22 cellular contexts compared by ENCODE assay signal in genomic region chr15:47620960-47621681, GRCh38.
DNase-seq lines count a peak whose midpoint lies in the region; ATAC-seq and TF ChIP-seq lines count a peak whose summit lies in the region.
"Had no signal": no experiment of that assay in that cellular context is flagged by ENCODE, and none has a peak within 500 bp of the region (broad histone marks: within the 10 kb centered on the region; RNA-seq: fewer than 3 reads in every experiment).

No MANE protein-coding gene starts in this region.

- peak; percentile 86 for DNase-seq in DMS53 (lab: John Stamatoyannopoulos, UW)
- DNase-seq in LHCN-M2 (ENCODE audit: low read depth) = peak; percentile 0
- DNase-seq in choroid plexus epithelial cell (ENCODE audit: low read depth) = peak; percentile 10
- DNase-seq in left colon = no peak
- DNase-seq in activated CD4-positive, alpha-beta T cell treated with anti-CD3 and anti-CD28 coated beads for 4 hours = no peak
- DNase-seq in heart right ventricle = no peak
- DNase-seq: activated B cell treated with CpG ODN at 0.5 μM for 24 hours; activated CD4-positive, alpha-beta T cell treated with anti-CD3 and anti-CD28 coated beads, Interleukin-2, amount 50 U/mL, for 48 hours; activated gamma-delta T cell; H7; head of caudate nucleus; left ventricle myocardium superior; NCI-H1694 treated with DMSO at 0.1 percent for 48 hours; NCI-H82; sigmoid colon had no signal

- TF ChIP-seq CTCF in choroid plexus epithelial cell (conservative IDR thresholded peaks at IDR 0.05; ENCODE audit: low read depth, low read length) (no peak), heart right ventricle (IDR thresholded peaks at IDR 0.05) (no peak)

- ATAC-seq in left colon = peak; percentile 68
- ATAC-seq in HG02973 (IDR thresholded peaks at IDR 0.05; ENCODE audit: unreplicated experiment) = no peak
- ATAC-seq in HG03520 (IDR thresholded peaks at IDR 0.05; ENCODE audit: unreplicated experiment) = no peak
- ATAC-seq in heart right ventricle = no peak
- ATAC-seq: K562, left ventricle myocardium superior had no signal

- intact Hi-C loops in left colon (cut with DNase I, micrococcal nuclease) = no loop called here
- intact Hi-C loops in heart right ventricle (cut with DNase I) = no loop called here

- WGBS in heart right ventricle, 2 donors = 80 to 88% methylated on average over 7 of the region's 7 CpGs

- H3K27me3 ChIP-seq in heart right ventricle = peaks cover 0 to 20% (median 5%) of the 10 kb centered on the region in 7 donors
- H3K27me3 ChIP-seq: sigmoid colon, vagina had no signal

- H3K9me3 ChIP-seq in heart right ventricle = no peaks in the 10 kb centered on the region
- H3K9me3 ChIP-seq: sigmoid colon, vagina had no signal

- H3K4me1 ChIP-seq in heart right ventricle = no peaks in the 10 kb centered on the region
- H3K4me1 ChIP-seq: sigmoid colon, vagina had no signal

- H3K36me3 ChIP-seq in heart right ventricle = no peaks in the 10 kb centered on the region
- H3K36me3 ChIP-seq: sigmoid colon, vagina had no signal

- H3K27ac ChIP-seq in heart right ventricle = no peak overlapping the region
- H3K27ac ChIP-seq: C4-2B, coronary artery, sigmoid colon, SK-N-MC, vagina had no signal

- H3K4me3 ChIP-seq in choroid plexus epithelial cell (ENCODE audit: low read depth, low read length) = no peak overlapping the region
- no peak overlapping the region for H3K4me3 ChIP-seq in heart right ventricle
- H3K4me3 ChIP-seq: coronary artery, K562, sigmoid colon, SK-N-MC, vagina had no signal

Comparison
In these comparisons a context has a peak if more than half of its experiments do, and no peak if none do; other contexts are left out.
1. DNase-seq: peak in DMS53 (single experiment), LHCN-M2 (single experiment) and choroid plexus epithelial cell (single experiment); none in left colon (0 of 2), activated CD4-positive, alpha-beta T cell treated with anti-CD3 and anti-CD28 coated beads for 4 hours (0 of 2) and heart right ventricle (0 of 2).